Comparison of ENCODE assay signal across 1 cellular context in the genomic region with DNA sequence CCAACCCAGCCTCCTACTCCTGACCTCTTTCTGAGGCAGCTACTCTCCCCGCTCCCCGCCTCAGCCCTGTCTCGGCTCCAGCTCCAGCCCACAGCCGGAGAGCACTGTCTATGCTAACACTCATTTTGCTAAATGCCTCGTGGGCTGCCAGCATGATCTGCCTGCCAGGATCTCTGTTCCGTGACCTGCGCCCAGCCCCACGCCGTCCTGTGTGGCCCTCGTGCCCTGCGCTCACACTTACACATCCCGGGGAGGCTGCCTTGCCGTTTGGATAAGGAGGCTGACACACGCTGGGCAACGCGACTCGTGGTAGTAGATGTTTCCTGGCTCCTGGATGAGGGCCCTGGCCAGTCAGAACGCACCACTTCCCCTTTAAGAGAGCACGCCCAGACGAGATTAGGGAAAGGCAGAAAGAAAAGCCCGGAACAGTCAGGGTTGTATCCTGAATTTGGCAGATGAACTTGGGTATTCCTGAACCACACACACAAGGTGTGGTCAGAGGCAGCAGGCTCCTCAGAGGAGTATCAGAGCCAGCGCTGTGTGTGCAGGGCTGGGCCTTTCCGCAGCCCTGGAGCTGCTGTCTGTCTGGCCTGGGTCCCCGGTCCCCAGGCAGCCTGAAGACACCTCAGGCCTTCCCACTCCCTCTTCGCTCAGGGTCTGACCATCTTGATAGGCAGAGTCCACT.
TF ChIP-seq lines count a peak whose summit lies in the region.

No MANE protein-coding gene starts in this region.

TF ChIP-seq in IMR-90, 13 proteins besides CTCF, POLR2A, EP300 and RAD21:
- TF ChIP-seq, protein P1, sequence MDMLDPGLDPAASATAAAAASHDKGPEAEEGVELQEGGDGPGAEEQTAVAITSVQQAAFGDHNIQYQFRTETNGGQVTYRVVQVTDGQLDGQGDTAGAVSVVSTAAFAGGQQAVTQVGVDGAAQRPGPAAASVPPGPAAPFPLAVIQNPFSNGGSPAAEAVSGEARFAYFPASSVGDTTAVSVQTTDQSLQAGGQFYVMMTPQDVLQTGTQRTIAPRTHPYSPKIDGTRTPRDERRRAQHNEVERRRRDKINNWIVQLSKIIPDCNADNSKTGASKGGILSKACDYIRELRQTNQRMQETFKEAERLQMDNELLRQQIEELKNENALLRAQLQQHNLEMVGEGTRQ (IDR thresholded peaks at IDR 0.05; ENCODE audit: low read depth, low read length): no peak
- no peak for TF ChIP-seq MAZ (IDR thresholded peaks at IDR 0.05; ENCODE audit: borderline replicate concordance, low read depth, low read length)
- TF ChIP-seq RFX5 (IDR thresholded peaks at IDR 0.05; ENCODE audit: low read depth, low read length): no peak
- no peak for TF ChIP-seq MXI1 (IDR thresholded peaks at IDR 0.05; ENCODE audit: borderline replicate concordance, low read depth, low read length)
- TF ChIP-seq, protein P2, sequence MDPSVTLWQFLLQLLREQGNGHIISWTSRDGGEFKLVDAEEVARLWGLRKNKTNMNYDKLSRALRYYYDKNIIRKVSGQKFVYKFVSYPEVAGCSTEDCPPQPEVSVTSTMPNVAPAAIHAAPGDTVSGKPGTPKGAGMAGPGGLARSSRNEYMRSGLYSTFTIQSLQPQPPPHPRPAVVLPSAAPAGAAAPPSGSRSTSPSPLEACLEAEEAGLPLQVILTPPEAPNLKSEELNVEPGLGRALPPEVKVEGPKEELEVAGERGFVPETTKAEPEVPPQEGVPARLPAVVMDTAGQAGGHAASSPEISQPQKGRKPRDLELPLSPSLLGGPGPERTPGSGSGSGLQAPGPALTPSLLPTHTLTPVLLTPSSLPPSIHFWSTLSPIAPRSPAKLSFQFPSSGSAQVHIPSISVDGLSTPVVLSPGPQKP (IDR thresholded peaks at IDR 0.05; ENCODE audit: borderline replicate concordance, low read depth, low read length): no peak
- TF ChIP-seq CEBPB (IDR thresholded peaks at IDR 0.05; ENCODE audit: low read depth, low read length): no peak
TF ChIP-seq in IMR-90: peak in this region for 0.
